ENCODE assay signal across 1 cellular context in the genomic region with DNA sequence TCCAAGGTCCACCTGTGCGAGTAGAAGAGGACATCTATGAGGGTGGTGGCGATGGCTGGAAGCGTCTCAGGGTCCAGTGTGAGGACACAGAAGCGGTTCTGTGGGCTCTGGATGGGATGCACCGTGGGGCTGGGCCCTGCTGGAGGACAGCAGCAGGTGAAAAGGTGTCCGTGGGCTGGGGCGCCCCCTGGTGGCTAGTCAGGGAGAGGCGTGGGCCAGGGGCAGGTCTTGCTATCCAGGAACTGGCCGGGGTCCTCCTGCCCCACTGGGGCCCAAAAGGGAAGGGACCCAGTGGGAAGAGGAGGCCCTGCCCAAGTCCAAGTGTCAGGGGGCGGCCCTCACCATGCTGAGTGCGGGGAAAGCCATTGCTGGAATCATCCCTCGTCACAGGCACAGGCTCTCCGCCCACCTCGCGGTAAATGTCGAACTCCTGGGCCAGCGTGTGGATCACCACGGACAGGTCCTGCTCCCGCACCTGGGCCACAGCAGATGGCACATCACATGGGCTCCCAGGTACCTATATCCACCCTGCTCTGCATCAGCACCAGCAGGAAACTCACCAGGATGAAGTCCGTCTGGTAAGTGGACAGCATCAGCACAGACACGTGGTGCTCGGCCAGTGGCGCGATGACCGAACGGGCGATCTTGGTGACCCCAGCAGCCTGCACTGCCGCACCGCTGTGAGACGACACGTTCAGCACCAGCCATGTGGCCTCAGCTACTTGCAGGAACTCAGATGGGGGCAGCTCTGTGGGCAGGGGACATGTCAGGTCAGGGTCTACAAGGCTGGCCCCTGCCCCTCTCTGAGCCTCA.
TF ChIP-seq lines count a peak whose summit lies in the region.

No MANE protein-coding gene starts in this region.

TF ChIP-seq in Ishikawa, 13 proteins besides CTCF, POLR2A, EP300 and RAD21 (continued from another document):
- TF ChIP-seq, protein P1, sequence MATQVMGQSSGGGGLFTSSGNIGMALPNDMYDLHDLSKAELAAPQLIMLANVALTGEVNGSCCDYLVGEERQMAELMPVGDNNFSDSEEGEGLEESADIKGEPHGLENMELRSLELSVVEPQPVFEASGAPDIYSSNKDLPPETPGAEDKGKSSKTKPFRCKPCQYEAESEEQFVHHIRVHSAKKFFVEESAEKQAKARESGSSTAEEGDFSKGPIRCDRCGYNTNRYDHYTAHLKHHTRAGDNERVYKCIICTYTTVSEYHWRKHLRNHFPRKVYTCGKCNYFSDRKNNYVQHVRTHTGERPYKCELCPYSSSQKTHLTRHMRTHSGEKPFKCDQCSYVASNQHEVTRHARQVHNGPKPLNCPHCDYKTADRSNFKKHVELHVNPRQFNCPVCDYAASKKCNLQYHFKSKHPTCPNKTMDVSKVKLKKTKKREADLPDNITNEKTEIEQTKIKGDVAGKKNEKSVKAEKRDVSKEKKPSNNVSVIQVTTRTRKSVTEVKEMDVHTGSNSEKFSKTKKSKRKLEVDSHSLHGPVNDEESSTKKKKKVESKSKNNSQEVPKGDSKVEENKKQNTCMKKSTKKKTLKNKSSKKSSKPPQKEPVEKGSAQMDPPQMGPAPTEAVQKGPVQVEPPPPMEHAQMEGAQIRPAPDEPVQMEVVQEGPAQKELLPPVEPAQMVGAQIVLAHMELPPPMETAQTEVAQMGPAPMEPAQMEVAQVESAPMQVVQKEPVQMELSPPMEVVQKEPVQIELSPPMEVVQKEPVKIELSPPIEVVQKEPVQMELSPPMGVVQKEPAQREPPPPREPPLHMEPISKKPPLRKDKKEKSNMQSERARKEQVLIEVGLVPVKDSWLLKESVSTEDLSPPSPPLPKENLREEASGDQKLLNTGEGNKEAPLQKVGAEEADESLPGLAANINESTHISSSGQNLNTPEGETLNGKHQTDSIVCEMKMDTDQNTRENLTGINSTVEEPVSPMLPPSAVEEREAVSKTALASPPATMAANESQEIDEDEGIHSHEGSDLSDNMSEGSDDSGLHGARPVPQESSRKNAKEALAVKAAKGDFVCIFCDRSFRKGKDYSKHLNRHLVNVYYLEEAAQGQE (IDR thresholded peaks at IDR 0.05; ENCODE audit: low read depth): no peak
- no peak for TF ChIP-seq YY1 (IDR thresholded peaks at IDR 0.05; ENCODE audit: low read depth)
- no peak for TF ChIP-seq FOXM1 (IDR thresholded peaks at IDR 0.05; ENCODE audit: borderline replicate concordance, low read depth)
- TF ChIP-seq, protein P2, sequence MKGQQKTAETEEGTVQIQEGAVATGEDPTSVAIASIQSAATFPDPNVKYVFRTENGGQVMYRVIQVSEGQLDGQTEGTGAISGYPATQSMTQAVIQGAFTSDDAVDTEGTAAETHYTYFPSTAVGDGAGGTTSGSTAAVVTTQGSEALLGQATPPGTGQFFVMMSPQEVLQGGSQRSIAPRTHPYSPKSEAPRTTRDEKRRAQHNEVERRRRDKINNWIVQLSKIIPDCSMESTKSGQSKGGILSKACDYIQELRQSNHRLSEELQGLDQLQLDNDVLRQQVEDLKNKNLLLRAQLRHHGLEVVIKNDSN (IDR thresholded peaks at IDR 0.05): no peak
- TF ChIP-seq TEAD4 (IDR thresholded peaks at IDR 0.05): no peak
